ENCODE assay signal across 9 cellular contexts in genomic region chr1:100309863-100310262, GRCh38.
"Had no signal": no experiment of that assay in that cellular context is flagged by ENCODE, and none has a peak within 500 bp of the region (broad histone marks: within the 10 kb centered on the region; RNA-seq: fewer than 3 reads in every experiment).

No MANE protein-coding gene starts in this region.

- H3K36me3 ChIP-seq: WERI-Rb-1 had no signal

- H3K27ac ChIP-seq: VCaP, WERI-Rb-1 had no signal

- ATAC-seq: activated CD4-positive, alpha-beta T cell treated with anti-CD3 and anti-CD28 coated beads for 36 hours; activated CD4-positive, CD25-positive, alpha-beta regulatory T cell treated with anti-CD3 and anti-CD28 coated beads, Interleukin-2, amount 50 U/mL, for 24 hours; activated CD8-positive, alpha-beta memory T cell treated with anti-CD3 and anti-CD28 coated beads, Interleukin-2, amount 10 ng/mL, durations not matched to agents 7 days and 5 days; activated CD8-positive, alpha-beta T cell treated with anti-CD3 and anti-CD28 coated beads for 36 hours; activated CD8-positive, alpha-beta T cell treated with anti-CD3 and anti-CD28 coated beads, Interleukin-2, amount 10 ng/mL, durations not matched to agents 7 days and 5 days; T-helper 17 cell; WTC11 had no signal
